In genomic region chr11:60951909-60952741, GRCh38 we compare ENCODE assay signal across 8 cellular contexts. TPM values are rescaled to one million over a fixed set of nuclear protein-coding genes. Genes with fewer than 3 reads are reported as not detected.
DNase-seq lines count a peak whose midpoint lies in the region; ATAC-seq and TF ChIP-seq lines count a peak whose summit lies in the region.

SLC15A3 (minus strand) TSS chr11:60952176; CDS start chr11:60951551, 625 bp downstream.

- H3K9me3 Mint-ChIP-seq in CD8-positive, alpha-beta memory T cell, result no peaks in the 10 kb centered on the region
- H3K9me3 Mint-ChIP-seq in natural killer cell treated with Interleukin-12 subunit alpha and Interleukin-12 subunit beta and Interleukin-15 and Interleukin-18, amount 100 ng/mL, for 72 hours, result no peaks in the 10 kb centered on the region

- no peaks in the 10 kb centered on the region for H3K27me3 ChIP-seq in CD8-positive, alpha-beta memory T cell (ENCODE audit: insufficient read depth, low read length, poor library complexity, severe bottlenecking)

- H3K4me3 Mint-ChIP-seq in CD8-positive, alpha-beta memory T cell, result peak within 1 kb of the TSS; percentile 55 to 84 (median 78)
- H3K4me3 Mint-ChIP-seq in natural killer cell treated with Interleukin-12 subunit alpha and Interleukin-12 subunit beta and Interleukin-15 and Interleukin-18, amount 100 ng/mL, for 72 hours, result peak within 1 kb of the TSS; percentile 85

- TF ChIP-seq CTCF in fibroblast of pulmonary artery (IDR thresholded peaks at IDR 0.05; ENCODE audit: low read length, missing control alignments), result no peak

- H3K36me3 Mint-ChIP-seq in CD8-positive, alpha-beta memory T cell, result no peaks in the 10 kb centered on the region
- no peaks in the 10 kb centered on the region for H3K36me3 Mint-ChIP-seq in natural killer cell treated with Interleukin-12 subunit alpha and Interleukin-12 subunit beta and Interleukin-15 and Interleukin-18, amount 100 ng/mL, for 72 hours

- ATAC-seq in GM19452 (IDR thresholded peaks at IDR 0.05; ENCODE audit: unreplicated experiment), result peak; percentile 73
- peak; percentile 47 for ATAC-seq in HG03469 (IDR thresholded peaks at IDR 0.05; ENCODE audit: unreplicated experiment)
- peak; percentile 73 to 89 for ATAC-seq in natural killer cell treated with Interleukin-12 subunit alpha and Interleukin-12 subunit beta and Interleukin-15 and Interleukin-18, amount 100 ng/mL, for 72 hours

- H3K36me3 ChIP-seq in CD8-positive, alpha-beta memory T cell (ENCODE audit: insufficient read depth, low read length), result no peaks in the 10 kb centered on the region

- no peaks in the 10 kb centered on the region for H3K9me3 ChIP-seq in CD8-positive, alpha-beta memory T cell (ENCODE audit: low read length)

- H3K27me3 Mint-ChIP-seq in CD8-positive, alpha-beta memory T cell, result peaks cover 25 to 28% of the 10 kb centered on the region in 2 donors
- H3K27me3 Mint-ChIP-seq in natural killer cell treated with Interleukin-12 subunit alpha and Interleukin-12 subunit beta and Interleukin-15 and Interleukin-18, amount 100 ng/mL, for 72 hours, result peaks cover 11 to 20% of the 10 kb centered on the region in 2 donors

- DNase-seq in CD8-positive, alpha-beta memory T cell, result peak in 2 of 5 donors; percentile 20 to 63
- DNase-seq in activated CD4-positive, alpha-beta T cell treated with anti-CD3 and anti-CD28 coated beads, Interleukin-2, amount 50 U/mL, for 48 hours, result peak; percentile 17 to 30
- DNase-seq in fibroblast of pulmonary artery (ENCODE audit: low read depth) (peak; percentile 42), NCI-H446 (lab: John Stamatoyannopoulos, UW) (no peak), occipital lobe (lab: John Stamatoyannopoulos, UW) (no peak)
- no peak for DNase-seq in natural killer cell treated with Interleukin-12 subunit alpha and Interleukin-12 subunit beta and Interleukin-15 and Interleukin-18, amount 100 ng/mL, for 72 hours (ENCODE audit: low spot score)

- POLR2A ChIA-PET in CD8-positive, alpha-beta memory T cell (lab: Charles Lee), result no interaction called here

- CTCF ChIA-PET in CD8-positive, alpha-beta memory T cell (lab: Charles Lee), result no interaction called here

- H3K27ac ChIP-seq in CD8-positive, alpha-beta memory T cell (ENCODE audit: low read depth, low read length), result no peak within 1 kb of the TSS

- peak within 1 kb of the TSS; percentile 69 for H3K4me3 ChIP-seq in CD8-positive, alpha-beta memory T cell (ENCODE audit: low read length)
- H3K4me3 ChIP-seq in fibroblast of pulmonary artery (replicated peaks; ENCODE audit: low read depth, low read length), result peak within 1 kb of the TSS; percentile 50

- peak within 1 kb of the TSS; percentile 1 to 93 (median 78) for H3K27ac Mint-ChIP-seq in CD8-positive, alpha-beta memory T cell
- H3K27ac Mint-ChIP-seq in natural killer cell treated with Interleukin-12 subunit alpha and Interleukin-12 subunit beta and Interleukin-15 and Interleukin-18, amount 100 ng/mL, for 72 hours, result peak within 1 kb of the TSS; percentile 49 to 92

- peaks cover 10 to 21% (median 13%) of the 10 kb centered on the region in 3 donors for H3K4me1 Mint-ChIP-seq in CD8-positive, alpha-beta memory T cell
- peaks cover 11 to 16% of the 10 kb centered on the region in 2 donors for H3K4me1 Mint-ChIP-seq in natural killer cell treated with Interleukin-12 subunit alpha and Interleukin-12 subunit beta and Interleukin-15 and Interleukin-18, amount 100 ng/mL, for 72 hours (ENCODE audit: low read depth in 2 of 2)

- H3K4me1 ChIP-seq in CD8-positive, alpha-beta memory T cell (ENCODE audit: insufficient read depth, low read length), result peaks cover 16% of the 10 kb centered on the region

RNA-seq across cellular contexts. Expression of gene SLC15A3, which starts in this region (rescaled TPM):
- 1 to 10 TPM; 1.2 to 1.5 TPM for total RNA-seq in CD8-positive, alpha-beta memory T cell
- not detected for polyA plus RNA-seq in CD8-positive, alpha-beta memory T cell
- 1 to 10 TPM; 1.2 to 5.0 TPM for total RNA-seq in natural killer cell treated with Interleukin-12 subunit alpha and Interleukin-12 subunit beta and Interleukin-15 and Interleukin-18, amount 100 ng/mL, for 72 hours
- total RNA-seq in occipital lobe, result 5.8 TPM

Comparison
In these comparisons a context has a peak if more than half of its experiments do, and no peak if none do; other contexts are left out.
1. DNase-seq: peak in activated CD4-positive, alpha-beta T cell treated with anti-CD3 and anti-CD28 coated beads, Interleukin-2, amount 50 U/mL, for 48 hours (2 of 2) and fibroblast of pulmonary artery (single experiment); none in natural killer cell treated with Interleukin-12 subunit alpha and Interleukin-12 subunit beta and Interleukin-15 and Interleukin-18, amount 100 ng/mL, for 72 hours (single experiment), NCI-H446 (0 of 2) and occipital lobe (single experiment).
2. Peak in every context shown above with its lines, with median percentiles within 50 percentile points of each other: ATAC-seq.